18 cellular contexts compared by ENCODE assay signal in genomic region chr12:93300611-93301021, GRCh38.
A peak's percentile ranks its signal among the peaks of the same experiment; 100 is the strongest.
DNase-seq lines count a peak whose midpoint lies in the region; ATAC-seq and TF ChIP-seq lines count a peak whose summit lies in the region.
"Had no signal": no experiment of that assay in that cellular context is flagged by ENCODE, and none has a peak within 500 bp of the region (broad histone marks: within the 10 kb centered on the region; RNA-seq: fewer than 3 reads in every experiment).

No MANE protein-coding gene starts in this region.

- H3K9me3 ChIP-seq in gastrocnemius medialis = no peaks in the 10 kb centered on the region
- H3K9me3 ChIP-seq: SJCRH30 had no signal

- no peaks in the 10 kb centered on the region for H3K27me3 ChIP-seq in gastrocnemius medialis
- H3K27me3 ChIP-seq: SJCRH30 had no signal

- no peaks in the 10 kb centered on the region for H3K9me3 Mint-ChIP-seq in activated CD8-positive, alpha-beta T cell treated with anti-CD3 and anti-CD28 coated beads, Interleukin-2, amount 10 ng/mL, durations not matched to agents 7 days and 5 days (ENCODE audit: insufficient read depth)

- intact Hi-C loops in left ventricle myocardium superior (cut with micrococcal nuclease) (no loop called here), gastrocnemius medialis (cut with DNase I; ENCODE audit: low total_unique reads) (no loop called here)

- H3K4me1 Mint-ChIP-seq in activated CD8-positive, alpha-beta T cell treated with anti-CD3 and anti-CD28 coated beads, Interleukin-2, amount 10 ng/mL, durations not matched to agents 7 days and 5 days (ENCODE audit: low read depth) = peaks cover 8% of the 10 kb centered on the region

- H3K4me1 ChIP-seq in gastrocnemius medialis = peaks cover 20 to 33% of the 10 kb centered on the region in 2 donors
- H3K4me1 ChIP-seq: SJCRH30 had no signal

- no peaks in the 10 kb centered on the region for H3K27me3 Mint-ChIP-seq in activated CD8-positive, alpha-beta T cell treated with anti-CD3 and anti-CD28 coated beads, Interleukin-2, amount 10 ng/mL, durations not matched to agents 7 days and 5 days (ENCODE audit: low read depth)

- TF ChIP-seq POLR2A in erythroblast (IDR thresholded peaks at IDR 0.05; ENCODE audit: low read length) (no peak), gastrocnemius medialis (IDR thresholded peaks at IDR 0.05) (no peak)

- ATAC-seq in left ventricle myocardium superior = peak; percentile 77
- ATAC-seq in gastrocnemius medialis = peak; percentile 36 to 41
- no peak for ATAC-seq in GM21381 (IDR thresholded peaks at IDR 0.05; ENCODE audit: unreplicated experiment)
- no peak for ATAC-seq in activated CD8-positive, alpha-beta T cell treated with anti-CD3 and anti-CD28 coated beads, Interleukin-2, amount 10 ng/mL, durations not matched to agents 7 days and 5 days
- ATAC-seq: PC-3 had no signal

- H3K27ac Mint-ChIP-seq in activated CD8-positive, alpha-beta T cell treated with anti-CD3 and anti-CD28 coated beads, Interleukin-2, amount 10 ng/mL, durations not matched to agents 7 days and 5 days = no peak overlapping the region

- peak overlapping the region in 1 of 4 donors; percentile 65 for H3K27ac ChIP-seq in gastrocnemius medialis
- H3K27ac ChIP-seq: C4-2B, KMS-11, RWPE1, SJCRH30 had no signal

- H3K4me3 Mint-ChIP-seq in activated CD8-positive, alpha-beta T cell treated with anti-CD3 and anti-CD28 coated beads, Interleukin-2, amount 10 ng/mL, durations not matched to agents 7 days and 5 days = no peak overlapping the region

- DNase-seq in SK-N-DZ (ENCODE audit: low spot score) (peak; percentile 95), erythroblast (lab: John Stamatoyannopoulos, UW) (peak; percentile 33 to 49), left ventricle myocardium superior (no peak), gastrocnemius medialis (no peak), SKM-1 treated with dmso at 0.1 percent for 144 hours (lab: John Stamatoyannopoulos, UW; ENCODE audit: unreplicated experiment) (no peak)
- no peak for DNase-seq in activated CD8-positive, alpha-beta T cell treated with anti-CD3 and anti-CD28 coated beads, Interleukin-2, amount 10 ng/mL, durations not matched to agents 7 days and 5 days
- DNase-seq: DND-41, H7, NCI-H1417, NCI-H1930, NCI-H345, NCI-H524 treated with DMSO at 0.1 percent for 48 hours, PC-3, SJCRH30 had no signal

- TF ChIP-seq CTCF in gastrocnemius medialis (IDR thresholded peaks at IDR 0.05 in 4 of 5, conservative IDR thresholded peaks at IDR 0.05 in 1 of 5) = no peak

- in situ Hi-C loops in gastrocnemius medialis (cut with MboI; ENCODE audit: low sequenced_read_pairs in 4 of 4) = no loop called here

- CTCF ChIA-PET in activated CD8-positive, alpha-beta T cell treated with anti-CD3 and anti-CD28 coated beads, Interleukin-2, amount 10 ng/mL, durations not matched to agents 7 days and 5 days (lab: Charles Lee) = interaction anchor here (1.1 kb wide), 1 partner anchor 13 kb away, joined by 4 read pairs; no protein-coding TSS in a partner anchor

- H3K36me3 ChIP-seq in gastrocnemius medialis = no peaks in the 10 kb centered on the region
- H3K36me3 ChIP-seq: SJCRH30 had no signal

- no peak overlapping the region for H3K4me3 ChIP-seq in gastrocnemius medialis
- H3K4me3 ChIP-seq: SJCRH30 had no signal

- no peaks in the 10 kb centered on the region for H3K36me3 Mint-ChIP-seq in activated CD8-positive, alpha-beta T cell treated with anti-CD3 and anti-CD28 coated beads, Interleukin-2, amount 10 ng/mL, durations not matched to agents 7 days and 5 days (ENCODE audit: low read depth)

- POLR2A ChIA-PET in activated CD8-positive, alpha-beta T cell treated with anti-CD3 and anti-CD28 coated beads, Interleukin-2, amount 10 ng/mL, durations not matched to agents 7 days and 5 days (lab: Charles Lee) = no interaction called here

Comparison
In these comparisons a context has a peak if more than half of its experiments do, and no peak if none do; other contexts are left out.
1. DNase-seq: peak in SK-N-DZ (single experiment) and erythroblast (2 of 2); none in left ventricle myocardium superior (single experiment), gastrocnemius medialis (0 of 2), SKM-1 treated with dmso at 0.1 percent for 144 hours (single experiment) and activated CD8-positive, alpha-beta T cell treated with anti-CD3 and anti-CD28 coated beads, Interleukin-2, amount 10 ng/mL, durations not matched to agents 7 days and 5 days (single experiment).
2. ATAC-seq: peak in left ventricle myocardium superior (single experiment) and gastrocnemius medialis (2 of 2); none in GM21381 (single experiment) and activated CD8-positive, alpha-beta T cell treated with anti-CD3 and anti-CD28 coated beads, Interleukin-2, amount 10 ng/mL, durations not matched to agents 7 days and 5 days (single experiment).